9 cellular contexts compared by ENCODE assay signal in genomic region chr18:25349131-25349925, GRCh38. TPM values are rescaled to one million over a fixed set of nuclear protein-coding genes. Genes with fewer than 3 reads are reported as not detected.
DNase-seq lines count a peak whose midpoint lies in the region; TF ChIP-seq lines count a peak whose summit lies in the region.
"Had no signal": no experiment of that assay in that cellular context is flagged by ENCODE, and none has a peak within 500 bp of the region (broad histone marks: within the 10 kb centered on the region; RNA-seq: fewer than 3 reads in every experiment).

No MANE protein-coding gene starts in this region.

- H3K27ac Mint-ChIP-seq in endodermal cell (peak overlapping the region; percentile 87), mesothelial cell of epicardium (peak overlapping the region; percentile 96)

- H3K36me3 Mint-ChIP-seq in endodermal cell (ENCODE audit: low read depth) (no peaks in the 10 kb centered on the region), mesothelial cell of epicardium (no peaks in the 10 kb centered on the region)

- H3K4me1 ChIP-seq in ES-I3 (ENCODE audit: insufficient read depth, low read length): 0 out of 2 replicates have a peak, but pooled peaks cover 4% of the 10 kb centered on the region
- H3K4me1 ChIP-seq in endodermal cell (ENCODE audit: control insufficient read depth, insufficient read depth, low read length): no peaks in the 10 kb centered on the region
- peaks cover 21 to 29% of the 10 kb centered on the region in 2 donors for H3K4me1 ChIP-seq in thyroid gland

- H3K27me3 ChIP-seq in endodermal cell (ENCODE audit: control insufficient read depth, insufficient read depth, low read length, poor library complexity, severe bottlenecking) (peaks cover 35% of the 10 kb centered on the region), thyroid gland (no peaks in the 10 kb centered on the region)

- H3K9ac ChIP-seq in ES-I3 (ENCODE audit: low read depth, low read length) (peak overlapping the region; percentile 97), endodermal cell (ENCODE audit: extremely low read depth, low read length, poor library complexity, severe bottlenecking) (peak overlapping the region; percentile 56)

- H3K36me3 ChIP-seq in ES-I3 (ENCODE audit: insufficient read depth, low read length) (no peaks in the 10 kb centered on the region), endodermal cell (ENCODE audit: control insufficient read depth, insufficient read depth, low read length) (no peaks in the 10 kb centered on the region), thyroid gland (no peaks in the 10 kb centered on the region)

- peak in 1 of 2 donors; percentile 19 for TF ChIP-seq POLR2A in thyroid gland (IDR thresholded peaks at IDR 0.05)

- peak overlapping the region; percentile 98 for H3K27ac ChIP-seq in endodermal cell (ENCODE audit: low read depth, low read length)
- H3K27ac ChIP-seq in thyroid gland: peak overlapping the region; percentile 73 to 92 (median 91)

- intact Hi-C loops in thyroid gland (cut with DNase I): no loop called here

- H3K9me3 Mint-ChIP-seq in endodermal cell (no peaks in the 10 kb centered on the region), mesothelial cell of epicardium (no peaks in the 10 kb centered on the region)

- peak overlapping the region; percentile 93 for H3K4me3 ChIP-seq in endodermal cell (ENCODE audit: low read length)
- peak overlapping the region in 2 of 3 donors; percentile 72 to 75 for H3K4me3 ChIP-seq in thyroid gland (replicated peaks in 1 of 3)
- H3K4me3 ChIP-seq: K562 had no signal

- DNase-seq in RPMI7951 (ENCODE audit: low read depth) (peak; percentile 66), endodermal cell (peak; percentile 78), mesothelial cell of epicardium (ENCODE audit: low spot score in 2 of 2, unreplicated experiment in 2 of 2) (peak in 1 of 2 experiments; percentile 54), thyroid gland (peak; percentile 29 to 30), COR-L47 (lab: John Stamatoyannopoulos, UW) (no peak), occipital lobe (lab: John Stamatoyannopoulos, UW) (no peak)
- no peak for DNase-seq in NK-92 treated with Interleukin-12 subunit alpha and Interleukin-12 subunit beta, amount 100 ng/mL, for 24 hours (lab: John Stamatoyannopoulos, UW)

- 0% methylated on average over 35 to 78 of the region's 78 CpGs for WGBS in endodermal cell (ENCODE audit: insufficient coverage in 1 of 2, insufficient read length in 1 of 2), 2 experiments
- 26 to 32% methylated on average over 21 to 30 of the region's 78 CpGs for WGBS in thyroid gland, 2 donors

- H3K27me3 Mint-ChIP-seq in endodermal cell (ENCODE audit: insufficient read depth) (peaks cover 49% of the 10 kb centered on the region), mesothelial cell of epicardium (ENCODE audit: low read depth) (peaks cover 13% of the 10 kb centered on the region)

- H3K4me3 Mint-ChIP-seq in endodermal cell (peak overlapping the region; percentile 93), mesothelial cell of epicardium (peak overlapping the region; percentile 93)

- H3K9me3 ChIP-seq in ES-I3 (ENCODE audit: control insufficient read depth, insufficient read depth, low read length) (no peaks in the 10 kb centered on the region), endodermal cell (ENCODE audit: control insufficient read depth, low read length) (no peaks in the 10 kb centered on the region), thyroid gland (no peaks in the 10 kb centered on the region)

- H3K4me1 Mint-ChIP-seq in endodermal cell (peaks cover 10% of the 10 kb centered on the region), mesothelial cell of epicardium (peaks cover 35% of the 10 kb centered on the region)

- TF ChIP-seq CTCF in endodermal cell (conservative IDR thresholded peaks at IDR 0.05) (no peak), mesothelial cell of epicardium (IDR thresholded peaks at IDR 0.05; ENCODE audit: unreplicated experiment) (no peak), thyroid gland (IDR thresholded peaks at IDR 0.05) (no peak)

RNA-seq across cellular contexts. Expression of gene ZNF521, which starts 2.6 kb away (rescaled TPM):
- total RNA-seq in RPMI7951 (2014; rRNA removed; shearing (Covaris generic)): 7.6 and 10.9 TPM in 2 replicates
- total RNA-seq in endodermal cell (10 to 100 TPM; 21.4 to 26.9 TPM), mesothelial cell of epicardium (50.5 to 54.1 TPM (median 51.4 TPM) in 3 replicates), thyroid gland (10 to 100 TPM; 28.2 to 67.3 (median 53.1) TPM), occipital lobe (8.4 TPM)
- polyA plus RNA-seq in endodermal cell (2013, experiment 1 of 2): 63.1 TPM
- polyA plus RNA-seq in endodermal cell (2013, experiment 2 of 2): 65.3 TPM

Comparison
In these comparisons a context has a peak if more than half of its experiments do, and no peak if none do; other contexts are left out.
1. DNase-seq: peak in RPMI7951 (single experiment), endodermal cell (single experiment) and thyroid gland (2 of 2); none in COR-L47 (single experiment), occipital lobe (single experiment) and NK-92 treated with Interleukin-12 subunit alpha and Interleukin-12 subunit beta, amount 100 ng/mL, for 24 hours (single experiment).